Comparison of ENCODE assay signal across 22 cellular contexts in the genomic region with DNA sequence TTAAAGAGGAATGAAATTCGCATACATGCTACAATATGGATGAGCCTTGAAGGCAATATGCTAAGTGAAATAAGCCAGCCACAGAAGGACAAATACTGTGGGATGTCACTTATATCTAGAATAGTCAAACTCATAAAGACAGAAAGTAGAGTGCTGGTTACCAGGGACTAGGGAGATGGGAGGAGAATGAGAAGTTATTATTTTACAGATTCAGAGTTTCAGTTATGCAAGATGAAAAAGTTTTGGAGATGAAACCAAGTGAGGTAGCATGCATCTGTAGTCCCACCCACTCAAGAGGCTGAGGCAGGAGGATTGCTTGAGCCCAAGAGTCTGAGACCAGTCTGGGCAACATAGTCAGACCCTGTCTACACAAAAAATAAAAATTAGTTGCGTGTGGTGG.
"Had no signal": no experiment of that assay in that cellular context is flagged by ENCODE, and none has a peak within 500 bp of the region (broad histone marks: within the 10 kb centered on the region; RNA-seq: fewer than 3 reads in every experiment).

No MANE protein-coding gene starts in this region.

- H3K27ac Mint-ChIP-seq: activated naive CD8-positive, alpha-beta T cell; activated T-helper 1 cell treated with anti-CD3 and anti-CD28 coated beads, Interleukin-12 subunit alpha, Interleukin-12 subunit beta, Interleukin-2, Interleukin-4 antibody, amounts not matched to agents 30 ng/mL and 10 ng/mL and 1 ng/mL, durations not matched to agents 14 hours and 24 hours and 36 hours; nephron; stimulated activated naive CD8-positive, alpha-beta T cell treated with anti-CD3 and anti-CD28 coated beads, Interleukin-15, Interleukin-2, amounts not matched to agents 100 ng/mL and 50 ng/mL, for 24 hours had no signal

- H3K36me3 Mint-ChIP-seq: activated naive CD8-positive, alpha-beta T cell had no signal

- DNase-seq: activated CD4-positive, alpha-beta T cell treated with anti-CD3 and anti-CD28 coated beads, Interleukin-2, amount 50 U/mL, for 48 hours; activated gamma-delta T cell treated with Interleukin-2 at 50 U/mL for 16 hours; adrenal gland; central memory CD4-positive, alpha-beta T cell; dermis blood vessel endothelial cell; effector CD8-positive, alpha-beta T cell; erythroblast; foreskin fibroblast; heart right ventricle; islet precursor cell; left cardiac atrium; mesenchymal stem cell; pancreas; psoas muscle; spleen; stimulated activated CD4-positive, alpha-beta T cell treated with anti-CD3 and anti-CD28 coated beads, Interleukin-4, amount 100 ng/mL, for 1 hour; transverse colon; uterus had no signal

- H3K9me3 Mint-ChIP-seq: activated T-helper 1 cell treated with anti-CD3 and anti-CD28 coated beads, Interleukin-12 subunit alpha, Interleukin-12 subunit beta, Interleukin-2, Interleukin-4 antibody, amounts not matched to agents 30 ng/mL and 10 ng/mL and 1 ng/mL, durations not matched to agents 14 hours and 24 hours and 36 hours; nephron; stimulated activated naive CD8-positive, alpha-beta T cell treated with anti-CD3 and anti-CD28 coated beads, Interleukin-15, Interleukin-2, amounts not matched to agents 100 ng/mL and 50 ng/mL, for 24 hours had no signal

- H3K4me3 Mint-ChIP-seq: activated naive CD8-positive, alpha-beta T cell; activated T-helper 1 cell treated with anti-CD3 and anti-CD28 coated beads, Interleukin-12 subunit alpha, Interleukin-12 subunit beta, Interleukin-2, Interleukin-4 antibody, amounts not matched to agents 30 ng/mL and 10 ng/mL and 1 ng/mL, durations not matched to agents 14 hours and 24 hours and 36 hours; nephron; stimulated activated naive CD8-positive, alpha-beta T cell treated with anti-CD3 and anti-CD28 coated beads, Interleukin-15, Interleukin-2, amounts not matched to agents 100 ng/mL and 50 ng/mL, for 24 hours had no signal

- ATAC-seq: heart right ventricle, left cardiac atrium, psoas muscle had no signal
